ENCODE assay signal across 7 cellular contexts in the genomic region with DNA sequence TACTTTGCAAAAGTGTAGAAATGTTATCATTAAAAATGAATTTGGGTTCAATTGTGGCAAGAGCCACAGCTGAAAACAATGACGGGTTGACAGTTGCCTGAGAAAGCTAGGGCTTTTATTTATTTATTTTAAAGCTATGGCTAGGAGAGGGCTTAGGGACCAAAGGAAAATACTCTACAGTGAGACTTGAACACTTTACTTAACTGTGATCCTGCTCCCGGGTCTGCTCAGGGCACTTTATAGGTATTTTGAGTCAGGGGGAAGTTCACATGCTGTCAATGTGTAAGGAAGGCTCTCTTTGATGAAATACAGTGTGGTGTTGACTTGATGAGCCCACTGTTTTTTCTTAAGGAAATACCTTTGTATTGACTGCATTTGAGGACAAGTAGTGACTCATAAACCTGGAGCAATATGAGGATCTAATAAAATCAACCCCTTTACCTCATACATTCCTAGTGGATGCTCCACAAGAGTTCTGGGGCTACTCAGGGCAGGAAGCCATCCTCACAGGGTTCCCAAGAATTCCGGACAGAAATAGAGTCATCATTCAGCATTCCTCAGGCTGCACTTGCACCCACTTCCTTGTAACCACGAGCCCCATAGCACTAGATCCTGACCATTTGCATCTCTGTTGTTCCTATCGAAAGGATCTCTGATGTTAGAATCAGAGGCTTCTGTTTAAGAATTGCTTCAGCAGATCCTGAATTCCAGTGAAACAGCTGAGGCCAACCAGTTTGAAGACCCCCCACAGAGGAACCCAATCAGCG.
DNase-seq lines count a peak whose midpoint lies in the region; FAIRE-seq and TF ChIP-seq lines count a peak whose summit lies in the region.
"Not testable (repeated sequence)": the region's sequence is repeated elsewhere in the genome, so short reads cannot be mapped to it uniquely, and the experiment has no call there.

No MANE protein-coding gene starts in this region.

- H3K9me3 ChIP-seq in SJSA1 (replicated peaks); mammary epithelial cell (replicated peaks; ENCODE audit: insufficient read depth, low read length); neutrophil: not testable (repeated sequence)

- H3K36me3 ChIP-seq in SJSA1; mammary epithelial cell (ENCODE audit: insufficient read depth, low read length); neutrophil: not testable (repeated sequence)

- not testable (repeated sequence) for DNase-seq in D721Med (ENCODE audit: insufficient read length, low spot score); GM19239 (ENCODE audit: insufficient read length, low spot score); HTR-8/SVneo (ENCODE audit: insufficient read length, low spot score)
- DNase-seq in SJSA1 (ENCODE audit: low read depth in 1 of 2, low spot score in 2 of 2) (peak in 1 of 2 experiments; percentile 2), mammary epithelial cell (peak; percentile 37), fibroblast of villous mesenchyme (ENCODE audit: low read depth) (peak; percentile 21)

- not testable (repeated sequence) for H3K4me1 ChIP-seq in SJSA1 (replicated peaks); neutrophil (ENCODE audit: control insufficient read depth in 1 of 2, insufficient read depth in 1 of 2, low read depth in 1 of 2, low read length in 1 of 2)
- H3K4me1 ChIP-seq in mammary epithelial cell (ENCODE audit: insufficient read depth, low read length): peaks cover 30% of the 10 kb centered on the region

- H3K79me2 ChIP-seq in mammary epithelial cell (ENCODE audit: insufficient read depth, low read length): not testable (repeated sequence)

- H3K4me3 ChIP-seq in SJSA1; mammary epithelial cell (replicated peaks in 1 of 3; ENCODE audit: insufficient read depth in 1 of 3, low read depth in 2 of 3, low read length in 3 of 3); fibroblast of villous mesenchyme (ENCODE audit: low read depth, low read length); neutrophil (ENCODE audit: low read depth in 1 of 2, low read length in 1 of 2): not testable (repeated sequence)

- H3K9ac ChIP-seq in mammary epithelial cell (ENCODE audit: insufficient read depth, low read length): peak overlapping the region; percentile 49

- FAIRE-seq in D721Med (lab: Jason Lieb, UNC) (peak; percentile 81), GM19239 (lab: Jason Lieb, UNC) (peak; percentile 8), HTR-8/SVneo (lab: Jason Lieb, UNC) (peak; percentile 71)

- not testable (repeated sequence) for H2AFZ ChIP-seq in mammary epithelial cell (ENCODE audit: low read depth, low read length)

- CTCF ChIA-PET in mammary epithelial cell (lab: Charles Lee; ENCODE audit: low non-redundant PET): not testable (repeated sequence)

- intact Hi-C loops in mammary epithelial cell (cut with micrococcal nuclease): not testable (repeated sequence)

- TF ChIP-seq CTCF in D721Med (IDR thresholded peaks at IDR 0.05; ENCODE audit: insufficient read depth, missing control alignments); mammary epithelial cell (conservative IDR thresholded peaks at IDR 0.05 in 1 of 2, IDR thresholded peaks at IDR 0.05 in 1 of 2; ENCODE audit: extremely low read depth in 1 of 2, insufficient read depth in 1 of 2, low read depth in 1 of 2, low read length in 2 of 2); fibroblast of villous mesenchyme (IDR thresholded peaks at IDR 0.05; ENCODE audit: insufficient read depth, low read depth, low read length); neutrophil (IDR thresholded peaks at IDR 0.05): not testable (repeated sequence)

- H4K20me1 ChIP-seq in mammary epithelial cell (ENCODE audit: insufficient read depth, low read length): not testable (repeated sequence)

- H3K27ac ChIP-seq in SJSA1 (peak overlapping the region; percentile 68), mammary epithelial cell (ENCODE audit: insufficient read depth, low read depth, low read length) (peak overlapping the region; percentile 76), neutrophil (peak overlapping the region; percentile 72)

- in situ Hi-C loops in mammary epithelial cell (cut with MboI; ENCODE audit: low sequenced_read_pairs in 2 of 2): loop anchor here in 1 of 2 donors (25.0 kb wide), 1 partner anchor 749 kb away; the partner anchor contains the start of gene ANOS1

- H3K4me2 ChIP-seq in mammary epithelial cell (ENCODE audit: insufficient read depth, low read depth, low read length): peak overlapping the region; percentile 47

- BruUV-seq in mammary epithelial cell (replicated peaks; lab: Mats Ljungman, UMichigan): TSS peak; percentile 78

- 42% methylated on average over 5 of the region's 6 CpGs for WGBS in mammary epithelial cell (ENCODE audit: low coverage, missing lambda C conversion rate)

- not testable (repeated sequence) for H3K27me3 ChIP-seq in SJSA1 (replicated peaks); mammary epithelial cell (ENCODE audit: insufficient read depth, low read length); neutrophil

- dilution Hi-C loops in mammary epithelial cell (cut with HindIII; ENCODE audit: low sequenced_read_pairs): not testable (repeated sequence)
